ENCODE assay signal across 22 cellular contexts in the genomic region with DNA sequence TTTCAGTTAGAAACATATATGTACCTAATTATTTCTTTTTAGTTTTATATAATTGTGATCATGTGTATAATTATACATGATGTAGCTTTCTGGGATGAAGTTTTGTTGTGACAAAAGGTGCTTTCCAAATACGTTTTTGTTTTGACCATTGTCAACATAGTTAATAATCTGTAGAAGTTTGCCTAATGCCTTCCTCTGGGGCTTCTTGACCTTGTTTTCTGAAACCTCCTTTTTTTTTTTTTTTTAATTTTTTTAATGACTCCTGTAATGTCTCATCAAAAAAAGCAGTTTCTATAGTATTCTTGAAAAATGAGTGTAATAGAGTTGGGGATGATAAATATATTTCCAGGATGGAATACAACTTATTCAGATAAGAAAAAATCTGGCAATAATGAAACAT.
DNase-seq lines count a peak whose midpoint lies in the region; ATAC-seq, FAIRE-seq and TF ChIP-seq lines count a peak whose summit lies in the region.
"Had no signal": no experiment of that assay in that cellular context is flagged by ENCODE, and none has a peak within 500 bp of the region (broad histone marks: within the 10 kb centered on the region; RNA-seq: fewer than 3 reads in every experiment).

No MANE protein-coding gene starts in this region.

- H2AFZ ChIP-seq in MM.1S (ENCODE audit: low read length), result no peak overlapping the region
- H2AFZ ChIP-seq: GM23248 had no signal

- no peaks in the 10 kb centered on the region for H3K27me3 Mint-ChIP-seq in activated CD8-positive, alpha-beta T cell treated with anti-CD3 and anti-CD28 coated beads for 36 hours
- H3K27me3 Mint-ChIP-seq: activated CD4-positive, alpha-beta T cell treated with anti-CD3 and anti-CD28 coated beads for 36 hours; activated CD8-positive, alpha-beta memory T cell treated with anti-CD3 and anti-CD28 coated beads, Interleukin-2, amount 10 ng/mL, durations not matched to agents 7 days and 5 days; memory B cell had no signal

- H3K79me2 ChIP-seq in MM.1S (ENCODE audit: low read length), result no peaks in the 10 kb centered on the region

- peaks cover 0 to 7% (median 0%) of the 10 kb centered on the region in 3 donors for H3K4me1 ChIP-seq in pancreas
- peaks cover under 1% of the 10 kb centered on the region for H3K4me1 ChIP-seq in body of pancreas
- H3K4me1 ChIP-seq in MM.1S (ENCODE audit: low read length), result no peaks in the 10 kb centered on the region
- H3K4me1 ChIP-seq: tibial artery had no signal

- ATAC-seq in GM18909 (IDR thresholded peaks at IDR 0.05; ENCODE audit: poor library complexity, unreplicated experiment) (peak; percentile 51), GM21825 (IDR thresholded peaks at IDR 0.05; ENCODE audit: unreplicated experiment) (peak; percentile 48), HG03135 (IDR thresholded peaks at IDR 0.05; ENCODE audit: unreplicated experiment) (peak; percentile 52), pancreas (no peak), body of pancreas (no peak)
- ATAC-seq in activated CD8-positive, alpha-beta T cell treated with anti-CD3 and anti-CD28 coated beads for 36 hours, result no peak
- ATAC-seq: activated CD4-positive, alpha-beta T cell treated with anti-CD3 and anti-CD28 coated beads for 36 hours; activated CD8-positive, alpha-beta memory T cell treated with anti-CD3 and anti-CD28 coated beads, Interleukin-2, amount 10 ng/mL, durations not matched to agents 7 days and 5 days; CD8-positive, alpha-beta T cell had no signal

- 33 to 45% methylated on average over 1 of the region's 1 CpG for WGBS in pancreas, 2 donors
- 23 to 43% methylated on average over 1 of the region's 1 CpG for WGBS in body of pancreas, 2 donors

- no peak for TF ChIP-seq POLR2A in body of pancreas (IDR thresholded peaks at IDR 0.05)

- H3K27ac ChIP-seq in pancreas (no peak overlapping the region), body of pancreas (no peak overlapping the region), MM.1S (ENCODE audit: low read length) (no peak overlapping the region)
- H3K27ac ChIP-seq: GM23248, ovary, tibial artery had no signal

- H3K9me2 ChIP-seq in MM.1S (replicated peaks; ENCODE audit: insufficient read depth, low read length), result no peaks in the 10 kb centered on the region

- H3K9me3 Mint-ChIP-seq in activated CD8-positive, alpha-beta T cell treated with anti-CD3 and anti-CD28 coated beads for 36 hours, result no peaks in the 10 kb centered on the region
- H3K9me3 Mint-ChIP-seq: CD8-positive, alpha-beta T cell; memory B cell had no signal

- H4K20me1 ChIP-seq in MM.1S (ENCODE audit: insufficient read depth, low read length), result no peaks in the 10 kb centered on the region

- CTCF ChIA-PET in activated CD8-positive, alpha-beta T cell treated with anti-CD3 and anti-CD28 coated beads for 36 hours (lab: Charles Lee), result interaction anchor here (0.6 to 0.7 kb wide), 2 partner anchors 421 to 1066 kb away, joined by 3 read pairs; no protein-coding TSS in a partner anchor

- intact Hi-C loops in pancreas (cut with DNase I), result no loop called here
- intact Hi-C loops in activated CD8-positive, alpha-beta T cell treated with anti-CD3 and anti-CD28 coated beads for 36 hours (cut with micrococcal nuclease), result no loop called here
- intact Hi-C loops in body of pancreas (cut with DNase I), result no loop called here

- H3K4me1 Mint-ChIP-seq in activated CD8-positive, alpha-beta T cell treated with anti-CD3 and anti-CD28 coated beads for 36 hours (ENCODE audit: low read depth), result peaks cover 7% of the 10 kb centered on the region

- no peak for DNase-seq in pancreas
- no peak for DNase-seq in AG20443 (ENCODE audit: low spot score)
- no peak for DNase-seq in activated CD8-positive, alpha-beta T cell treated with anti-CD3 and anti-CD28 coated beads for 36 hours
- DNase-seq in body of pancreas, result no peak
- DNase-seq in MM.1S, result no peak
- DNase-seq: activated CD4-positive, alpha-beta T cell treated with anti-CD3 and anti-CD28 coated beads for 36 hours; activated CD8-positive, alpha-beta memory T cell treated with anti-CD3 and anti-CD28 coated beads, Interleukin-2, amount 10 ng/mL, durations not matched to agents 7 days and 5 days; CD8-positive, alpha-beta T cell; DMS53; GM23248; kidney glomerular epithelial cell; NCI-H526; ovary; Right ventricle myocardium superior; stimulated activated naive CD4-positive, alpha-beta T cell treated with Interleukin-2 at 50 U/mL for 16 hours; tibial artery had no signal

- no peak overlapping the region for H3K4me3 Mint-ChIP-seq in activated CD8-positive, alpha-beta T cell treated with anti-CD3 and anti-CD28 coated beads for 36 hours
- H3K4me3 Mint-ChIP-seq: activated CD4-positive, alpha-beta T cell treated with anti-CD3 and anti-CD28 coated beads for 36 hours; activated CD8-positive, alpha-beta memory T cell treated with anti-CD3 and anti-CD28 coated beads, Interleukin-2, amount 10 ng/mL, durations not matched to agents 7 days and 5 days; CD8-positive, alpha-beta T cell; memory B cell had no signal

- H3K27me3 ChIP-seq in pancreas, result no peaks in the 10 kb centered on the region
- H3K27me3 ChIP-seq in body of pancreas, result no peaks in the 10 kb centered on the region
- no peaks in the 10 kb centered on the region for H3K27me3 ChIP-seq in MM.1S (replicated peaks; ENCODE audit: insufficient read depth, low read length)
- H3K27me3 ChIP-seq: ovary, tibial artery had no signal

- H3K9ac ChIP-seq in MM.1S (ENCODE audit: low read length), result no peak overlapping the region
- H3K9ac ChIP-seq: GM23248 had no signal

- H3K36me3 ChIP-seq in pancreas, result no peaks in the 10 kb centered on the region
- H3K36me3 ChIP-seq in body of pancreas (replicated peaks in 1 of 2; ENCODE audit: insufficient read depth in 1 of 2, low read depth in 2 of 2), result no peaks in the 10 kb centered on the region
- H3K36me3 ChIP-seq in MM.1S (replicated peaks; ENCODE audit: insufficient read depth, low read length), result no peaks in the 10 kb centered on the region
- H3K36me3 ChIP-seq: ovary, tibial artery had no signal

- H3K4me3 ChIP-seq in pancreas, result no peak overlapping the region
- no peak overlapping the region for H3K4me3 ChIP-seq in body of pancreas
- H3K4me3 ChIP-seq in MM.1S (ENCODE audit: low read length), result no peak overlapping the region
- H3K4me3 ChIP-seq: GM23248, ovary, tibial artery had no signal

- POLR2A ChIA-PET in activated CD8-positive, alpha-beta T cell treated with anti-CD3 and anti-CD28 coated beads for 36 hours (lab: Charles Lee), result no interaction called here

- H3K36me3 Mint-ChIP-seq in activated CD8-positive, alpha-beta T cell treated with anti-CD3 and anti-CD28 coated beads for 36 hours (ENCODE audit: low read depth), result no peaks in the 10 kb centered on the region
- H3K36me3 Mint-ChIP-seq: memory B cell had no signal

- no peak overlapping the region for H3K4me2 ChIP-seq in MM.1S (ENCODE audit: low read depth, low read length)

- peak; percentile 5 for FAIRE-seq in pancreas (lab: Jason Lieb, UNC)
- FAIRE-seq: bronchial epithelial cell, endothelial cell of umbilical vein had no signal

- H3K9me3 ChIP-seq in pancreas, result no peaks in the 10 kb centered on the region
- no peaks in the 10 kb centered on the region for H3K9me3 ChIP-seq in body of pancreas
- no peaks in the 10 kb centered on the region for H3K9me3 ChIP-seq in MM.1S (replicated peaks; ENCODE audit: insufficient read depth, low read length)
- H3K9me3 ChIP-seq: ovary, tibial artery had no signal

- no peak overlapping the region for H3K27ac Mint-ChIP-seq in activated CD8-positive, alpha-beta T cell treated with anti-CD3 and anti-CD28 coated beads for 36 hours
- H3K27ac Mint-ChIP-seq: activated CD4-positive, alpha-beta T cell treated with anti-CD3 and anti-CD28 coated beads for 36 hours; activated CD8-positive, alpha-beta memory T cell treated with anti-CD3 and anti-CD28 coated beads, Interleukin-2, amount 10 ng/mL, durations not matched to agents 7 days and 5 days; CD8-positive, alpha-beta T cell; memory B cell had no signal

- no peak for TF ChIP-seq CTCF in pancreas (IDR thresholded peaks at IDR 0.05)
- no peak for TF ChIP-seq CTCF in activated CD8-positive, alpha-beta T cell treated with anti-CD3 and anti-CD28 coated beads for 36 hours (IDR thresholded peaks at IDR 0.05)
- TF ChIP-seq CTCF in body of pancreas (IDR thresholded peaks at IDR 0.05), result no peak
- no peak for TF ChIP-seq CTCF in MM.1S (IDR thresholded peaks at IDR 0.05; ENCODE audit: low read length)

- H3F3A ChIP-seq in MM.1S (ENCODE audit: insufficient read depth, low read length), result no peaks in the 10 kb centered on the region

Comparison
In these comparisons a context has a peak if more than half of its experiments do, and no peak if none do; other contexts are left out.
1. ATAC-seq: peak in GM18909 (single experiment), GM21825 (single experiment) and HG03135 (single experiment); none in pancreas (0 of 4), activated CD8-positive, alpha-beta T cell treated with anti-CD3 and anti-CD28 coated beads for 36 hours (single experiment) and body of pancreas (single experiment).